ENCODE assay signal across 1 cellular context in genomic region chr12:91811481-91812287, GRCh38.
TF ChIP-seq lines count a peak whose summit lies in the region.

No MANE protein-coding gene starts in this region.

TF ChIP-seq in HEK293, 187 proteins besides CTCF, POLR2A, EP300 and RAD21 (continued from another document):
- TF ChIP-seq PRDM10 (tag by site-specific recombination; IDR thresholded peaks at IDR 0.05) (no peak), ZSCAN4 (tag by site-specific recombination; IDR thresholded peaks at IDR 0.05) (peak; percentile 76), HOXC10 (CRISPR knock-in tag; IDR thresholded peaks at IDR 0.05) (no peak), ZNF394 (tag by site-specific recombination; IDR thresholded peaks at IDR 0.05; ENCODE audit: borderline replicate concordance) (no peak), ZNF580 (tag by site-specific recombination; IDR thresholded peaks at IDR 0.05) (no peak), PRDM6 (tag by site-specific recombination; IDR thresholded peaks at IDR 0.05) (no peak), ZNF747 (tag by site-specific recombination; IDR thresholded peaks at IDR 0.05) (no peak), ZBTB26 (tag by site-specific recombination; optimal IDR thresholded peaks at IDR 0.05) (no peak)
